13 cellular contexts compared by ENCODE assay signal in genomic region chr4:54586343-54586953, GRCh38.
DNase-seq lines count a peak whose midpoint lies in the region; ATAC-seq, FAIRE-seq and TF ChIP-seq lines count a peak whose summit lies in the region.
"Had no signal": no experiment of that assay in that cellular context is flagged by ENCODE, and none has a peak within 500 bp of the region (broad histone marks: within the 10 kb centered on the region; RNA-seq: fewer than 3 reads in every experiment).

No MANE protein-coding gene starts in this region.

- no peaks in the 10 kb centered on the region for H3K27me3 ChIP-seq in hepatocyte
- H3K27me3 ChIP-seq in prostate gland (replicated peaks; ENCODE audit: insufficient read depth), result no peaks in the 10 kb centered on the region

- no peaks in the 10 kb centered on the region for H3K79me2 ChIP-seq in hepatocyte

- DNase-seq in AG20443 (ENCODE audit: low spot score) (peak; percentile 40), HTR-8/SVneo (ENCODE audit: insufficient read length, low spot score) (peak; percentile 37), hepatocyte (ENCODE audit: low spot score) (peak; percentile 76), prostate gland (ENCODE audit: low spot score) (no peak), frontal cortex (ENCODE audit: low spot score in 2 of 2) (no peak), SKM-1 treated with dmso at 0.1 percent for 144 hours (lab: John Stamatoyannopoulos, UW; ENCODE audit: unreplicated experiment) (no peak)
- DNase-seq: COR-L47; Kasumi-1; stimulated activated CD4-positive, alpha-beta T cell treated with anti-CD3 and anti-CD28 coated beads, Interleukin-4, amount 100 ng/mL, for 1 hour; WERI-Rb-1 had no signal

- H3K9me3 ChIP-seq in hepatocyte (ENCODE audit: low read depth), result no peaks in the 10 kb centered on the region
- no peaks in the 10 kb centered on the region for H3K9me3 ChIP-seq in prostate gland

- H3K27ac ChIP-seq in hepatocyte (peak overlapping the region; percentile 67), prostate gland (no peak overlapping the region)
- H3K27ac ChIP-seq: WERI-Rb-1 had no signal

- H3K36me3 ChIP-seq in hepatocyte (replicated peaks; ENCODE audit: insufficient read depth, low read depth) (no peaks in the 10 kb centered on the region), prostate gland (no peaks in the 10 kb centered on the region)
- H3K36me3 ChIP-seq: WERI-Rb-1 had no signal

- FAIRE-seq in HTR-8/SVneo (lab: Jason Lieb, UNC) (no peak), frontal cortex (lab: Jason Lieb, UNC) (no peak)
- FAIRE-seq: GM18507 had no signal

- H2AFZ ChIP-seq in hepatocyte, result no peak overlapping the region

- TF ChIP-seq CTCF in hepatocyte (IDR thresholded peaks at IDR 0.05; ENCODE audit: poor library complexity) (no peak), prostate gland (IDR thresholded peaks at IDR 0.05) (no peak)

- ATAC-seq in SK-N-SH treated with all-trans-retinoic acid at 6 μM for 48 hours (peak; percentile 66; the same call in 2 of the 3 replicates), HG03565 (IDR thresholded peaks at IDR 0.05; ENCODE audit: unreplicated experiment) (no peak)

- H3K4me3 ChIP-seq in hepatocyte, result no peak overlapping the region
- no peak overlapping the region for H3K4me3 ChIP-seq in prostate gland

- intact Hi-C loops in prostate gland (cut with DNase I), result no loop called here

- H3K4me2 ChIP-seq in hepatocyte, result peak overlapping the region; percentile 21

- no peak for TF ChIP-seq POLR2A in prostate gland (IDR thresholded peaks at IDR 0.05)

- H3K9me2 ChIP-seq in hepatocyte (replicated peaks; ENCODE audit: insufficient read depth), result no peaks in the 10 kb centered on the region

- peaks cover 14% of the 10 kb centered on the region for H3K4me1 ChIP-seq in hepatocyte (ENCODE audit: insufficient read depth)
- H3K4me1 ChIP-seq in prostate gland (replicated peaks), result no peaks in the 10 kb centered on the region

- 65% methylated on average over 5 of the region's 5 CpGs for WGBS in hepatocyte (ENCODE audit: low lambda C conversion rate, missing lambda C conversion rate)
- 46% methylated on average over 5 of the region's 5 CpGs for WGBS in prostate gland

- H4K20me1 ChIP-seq in hepatocyte (ENCODE audit: insufficient read depth, poor library complexity, severe bottlenecking), result no peaks in the 10 kb centered on the region

TF ChIP-seq in SK-N-SH treated with all-trans-retinoic acid at 6 μM for 48 hours, 23 proteins besides CTCF, POLR2A, EP300 and RAD21:
- no peak for TF ChIP-seq ZFP3 (CRISPR knock-in tag; IDR thresholded peaks at IDR 0.05)
- no peak for TF ChIP-seq ISL1 (CRISPR knock-in tag; IDR thresholded peaks at IDR 0.05)
- TF ChIP-seq ESRRG (CRISPR knock-in tag; IDR thresholded peaks at IDR 0.05), result no peak
- TF ChIP-seq, protein P1, sequence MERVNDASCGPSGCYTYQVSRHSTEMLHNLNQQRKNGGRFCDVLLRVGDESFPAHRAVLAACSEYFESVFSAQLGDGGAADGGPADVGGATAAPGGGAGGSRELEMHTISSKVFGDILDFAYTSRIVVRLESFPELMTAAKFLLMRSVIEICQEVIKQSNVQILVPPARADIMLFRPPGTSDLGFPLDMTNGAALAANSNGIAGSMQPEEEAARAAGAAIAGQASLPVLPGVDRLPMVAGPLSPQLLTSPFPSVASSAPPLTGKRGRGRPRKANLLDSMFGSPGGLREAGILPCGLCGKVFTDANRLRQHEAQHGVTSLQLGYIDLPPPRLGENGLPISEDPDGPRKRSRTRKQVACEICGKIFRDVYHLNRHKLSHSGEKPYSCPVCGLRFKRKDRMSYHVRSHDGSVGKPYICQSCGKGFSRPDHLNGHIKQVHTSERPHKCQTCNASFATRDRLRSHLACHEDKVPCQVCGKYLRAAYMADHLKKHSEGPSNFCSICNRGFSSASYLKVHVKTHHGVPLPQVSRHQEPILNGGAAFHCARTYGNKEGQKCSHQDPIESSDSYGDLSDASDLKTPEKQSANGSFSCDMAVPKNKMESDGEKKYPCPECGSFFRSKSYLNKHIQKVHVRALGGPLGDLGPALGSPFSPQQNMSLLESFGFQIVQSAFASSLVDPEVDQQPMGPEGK (CRISPR knock-in tag; IDR thresholded peaks at IDR 0.05; ENCODE audit: borderline replicate concordance), result no peak
- no peak for TF ChIP-seq BACH2 (CRISPR knock-in tag; IDR thresholded peaks at IDR 0.05; ENCODE audit: borderline replicate concordance)
- TF ChIP-seq ZNF565 (CRISPR knock-in tag; conservative IDR thresholded peaks at IDR 0.05; ENCODE audit: low read depth), result no peak
- no peak for TF ChIP-seq PPARA (CRISPR knock-in tag; IDR thresholded peaks at IDR 0.05; ENCODE audit: borderline replicate concordance)
- TF ChIP-seq ZC3H10 (CRISPR knock-in tag; IDR thresholded peaks at IDR 0.05), result no peak
- TF ChIP-seq, protein P2, sequence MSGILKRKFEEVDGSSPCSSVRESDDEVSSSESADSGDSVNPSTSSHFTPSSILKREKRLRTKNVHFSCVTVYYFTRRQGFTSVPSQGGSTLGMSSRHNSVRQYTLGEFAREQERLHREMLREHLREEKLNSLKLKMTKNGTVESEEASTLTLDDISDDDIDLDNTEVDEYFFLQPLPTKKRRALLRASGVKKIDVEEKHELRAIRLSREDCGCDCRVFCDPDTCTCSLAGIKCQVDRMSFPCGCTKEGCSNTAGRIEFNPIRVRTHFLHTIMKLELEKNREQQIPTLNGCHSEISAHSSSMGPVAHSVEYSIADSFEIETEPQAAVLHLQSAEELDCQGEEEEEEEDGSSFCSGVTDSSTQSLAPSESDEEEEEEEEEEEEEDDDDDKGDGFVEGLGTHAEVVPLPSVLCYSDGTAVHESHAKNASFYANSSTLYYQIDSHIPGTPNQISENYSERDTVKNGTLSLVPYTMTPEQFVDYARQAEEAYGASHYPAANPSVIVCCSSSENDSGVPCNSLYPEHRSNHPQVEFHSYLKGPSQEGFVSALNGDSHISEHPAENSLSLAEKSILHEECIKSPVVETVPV (CRISPR knock-in tag; IDR thresholded peaks at IDR 0.05), result no peak

Comparison
In these comparisons a context has a peak if more than half of its experiments do, and no peak if none do; other contexts are left out.
1. DNase-seq: peak in AG20443 (single experiment), HTR-8/SVneo (single experiment) and hepatocyte (single experiment); none in prostate gland (single experiment), frontal cortex (0 of 2) and SKM-1 treated with dmso at 0.1 percent for 144 hours (single experiment).